Comparison of ENCODE assay signal across 20 cellular contexts in the genomic region with DNA sequence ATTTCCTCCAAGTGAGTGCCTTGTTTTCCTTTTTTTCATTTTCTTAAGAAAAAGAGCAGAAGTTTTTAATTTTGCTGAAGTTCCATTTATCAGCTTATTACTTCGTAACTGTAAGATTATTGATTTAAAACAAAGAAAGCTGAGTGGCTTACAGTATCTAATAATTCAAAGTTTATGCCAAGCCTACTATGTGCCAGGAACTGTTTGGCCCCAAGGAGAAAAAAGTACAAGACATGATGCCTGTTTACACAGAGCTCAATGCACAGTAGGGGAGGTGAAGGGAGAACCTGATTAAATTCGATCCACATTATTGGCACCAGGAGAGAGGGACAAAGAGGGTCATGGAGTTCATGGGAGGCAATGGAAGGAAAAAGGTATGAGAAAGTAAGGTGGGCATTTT.
DNase-seq lines count a peak whose midpoint lies in the region; ATAC-seq, FAIRE-seq and TF ChIP-seq lines count a peak whose summit lies in the region.
"Had no signal": no experiment of that assay in that cellular context is flagged by ENCODE, and none has a peak within 500 bp of the region (broad histone marks: within the 10 kb centered on the region; RNA-seq: fewer than 3 reads in every experiment).

No MANE protein-coding gene starts in this region.

- H3K4me1 ChIP-seq in A549, result peaks cover 11% of the 10 kb centered on the region; the same call in 2 of the 3 replicates
- peaks cover 6% of the 10 kb centered on the region for H3K4me1 ChIP-seq in IMR-90 (ENCODE audit: control insufficient read depth, insufficient read depth, low read length)
- H3K4me1 ChIP-seq in trophoblast cell (ENCODE audit: control insufficient read depth in 1 of 2, insufficient read depth in 2 of 2, low read length in 2 of 2), result peaks cover 11 to 20% of the 10 kb centered on the region in 2 experiments

- peaks cover 13% of the 10 kb centered on the region for H3K9me1 ChIP-seq in IMR-90 (ENCODE audit: insufficient read depth, low read length)

- H2BK120ac ChIP-seq in IMR-90 (ENCODE audit: low read depth, low read length) (no peak overlapping the region), trophoblast cell (ENCODE audit: insufficient read depth, low read length, poor library complexity) (no peak overlapping the region)

- H4K12ac ChIP-seq in trophoblast cell (ENCODE audit: low read depth, low read length), result no peak overlapping the region

- H2BK5ac ChIP-seq in IMR-90 (ENCODE audit: low read depth, low read length, poor library complexity, severe bottlenecking), result no peak overlapping the region
- peak overlapping the region; percentile 6 for H2BK5ac ChIP-seq in trophoblast cell (ENCODE audit: low read depth, low read length, poor library complexity)

- H2AFZ ChIP-seq in IMR-90 (replicated peaks; ENCODE audit: low read length, poor library complexity) (no peak overlapping the region), trophoblast cell (ENCODE audit: insufficient read depth, low read length, poor library complexity) (no peak overlapping the region)

- dilution Hi-C loops in IMR-90 (cut with HindIII; ENCODE audit: low sequenced_read_pairs, unreplicated experiment), result no loop called here

- no peak for ATAC-seq in A549
- no peak for ATAC-seq in IMR-90 (ENCODE audit: low read depth)

- TF ChIP-seq POLR2A in A549 (IDR thresholded peaks at IDR 0.05; ENCODE audit: low read length) (no peak), IMR-90 (IDR thresholded peaks at IDR 0.05; ENCODE audit: low read depth, low read length) (no peak)

- H3K23ac ChIP-seq in IMR-90 (ENCODE audit: low read depth, low read length), result no peak overlapping the region
- H3K23ac ChIP-seq in trophoblast cell (ENCODE audit: low read length), result no peak overlapping the region

- TF ChIP-seq RAD21 in A549 (conservative IDR thresholded peaks at IDR 0.05 in 1 of 2, IDR thresholded peaks at IDR 0.05 in 1 of 2) (no peak), IMR-90 (IDR thresholded peaks at IDR 0.05; ENCODE audit: low read length) (no peak)

- H4K5ac ChIP-seq in IMR-90 (ENCODE audit: low read depth, low read length), result no peak overlapping the region

- peak overlapping the region; percentile 38; the same call in 1 of the 2 replicates for H3K4ac ChIP-seq in IMR-90 (ENCODE audit: low read depth, low read length)
- H3K4ac ChIP-seq in trophoblast cell (ENCODE audit: low read depth, low read length), result no peak overlapping the region

- H3K9ac ChIP-seq in IMR-90 (ENCODE audit: low read depth, low read length) (no peak overlapping the region), trophoblast cell (ENCODE audit: low read length) (no peak overlapping the region)
- H3K9ac ChIP-seq: BLaER1 had no signal

- no peak for DNase-seq in A549 (ENCODE audit: low read depth in 1 of 2, low spot score in 1 of 2)
- no peak for DNase-seq in IMR-90
- no peak for DNase-seq in chondrocyte (ENCODE audit: low spot score)
- no peak for DNase-seq in trophoblast cell
- no peak for DNase-seq in NCI-H2196 (lab: John Stamatoyannopoulos, UW; ENCODE audit: unreplicated experiment)
- DNase-seq in D721Med (ENCODE audit: insufficient read length, low spot score), result no peak
- DNase-seq in stimulated activated CD4-positive, alpha-beta T cell treated with anti-CD3 and anti-CD28 coated beads, Interleukin-4, amount 100 ng/mL, for 24 hours, result no peak
- DNase-seq in D341Med (ENCODE audit: low spot score), result no peak
- DNase-seq: CD8-positive, alpha-beta memory T cell; COR-L47; DMS153; DMS79; GDM1; HCEC 1CT; KBM-7 had no signal

- POLR2A ChIA-PET in A549 (lab: Yijun Ruan, JAX) (no interaction called here), IMR-90 (lab: Charles Lee; ENCODE audit: unreplicated experiment) (no interaction called here)

- FAIRE-seq in A549 (lab: Jason Lieb, UNC), result no peak
- no peak for FAIRE-seq in D721Med (lab: Jason Lieb, UNC)
- FAIRE-seq: H54, HTR-8/SVneo had no signal

- peak overlapping the region; percentile 62; the same call in 1 of the 3 replicates for H2BK15ac ChIP-seq in IMR-90 (ENCODE audit: low read depth, low read length)

- in situ Hi-C loops in IMR-90 (cut with MboI; ENCODE audit: low sequenced_read_pairs), result no loop called here

- no peak overlapping the region for H2AK9ac ChIP-seq in IMR-90 (replicated peaks; ENCODE audit: low read depth, low read length, poor library complexity)

- H3K4me2 ChIP-seq in A549 (no peak overlapping the region), IMR-90 (ENCODE audit: low read depth, low read length) (no peak overlapping the region), trophoblast cell (ENCODE audit: low read length) (no peak overlapping the region)
- H3K4me2 ChIP-seq: BLaER1 had no signal

- H3K14ac ChIP-seq in IMR-90 (replicated peaks; ENCODE audit: low read depth, low read length) (0 out of 2 replicates have a peak overlapping the region, but pooled peaks have one; percentile 1), trophoblast cell (ENCODE audit: low read length) (no peak overlapping the region)

- H3K56ac ChIP-seq in IMR-90 (ENCODE audit: extremely low read depth, insufficient read depth, low read length), result no peak overlapping the region

- H4K91ac ChIP-seq in IMR-90 (ENCODE audit: insufficient read depth, low read depth, low read length) (0 out of 2 replicates have a peak overlapping the region, but pooled peaks have one; percentile 9), trophoblast cell (ENCODE audit: low read depth, low read length) (no peak overlapping the region)

- TF ChIP-seq EP300 in A549 (IDR thresholded peaks at IDR 0.05), result no peak

- no peaks in the 10 kb centered on the region for H3K79me2 ChIP-seq in trophoblast cell (ENCODE audit: control insufficient read depth, insufficient read depth, low read length, poor library complexity)

- BruUV-seq in IMR-90 (replicated peaks; lab: Mats Ljungman, UMichigan), result no TSS peak

- H3K9me3 Mint-ChIP-seq in chondrocyte (ENCODE audit: low read depth), result peaks cover 4% of the 10 kb centered on the region

- H3K9me3 ChIP-seq in A549 (no peaks in the 10 kb centered on the region), IMR-90 (ENCODE audit: control insufficient read depth, insufficient read depth, low read length) (peaks cover 3% of the 10 kb centered on the region), trophoblast cell (ENCODE audit: insufficient read depth, low read depth, low read length) (peaks cover 3% of the 10 kb centered on the region)
- H3K9me3 ChIP-seq: BLaER1 had no signal

- H3K4me3 Mint-ChIP-seq in chondrocyte (ENCODE audit: unreplicated experiment), result no peak overlapping the region
- H3K4me3 Mint-ChIP-seq: CD8-positive, alpha-beta memory T cell; IgD-negative memory B cell had no signal

- H3K36me3 ChIP-seq in IMR-90 (ENCODE audit: control insufficient read depth, insufficient read depth, low read length) (no peaks in the 10 kb centered on the region), trophoblast cell (ENCODE audit: control insufficient read depth in 1 of 2, insufficient read depth in 2 of 2, low read length in 2 of 2) (no peaks in the 10 kb centered on the region)
- H3K36me3 ChIP-seq: BLaER1 had no signal

- H3K4me1 Mint-ChIP-seq in chondrocyte (ENCODE audit: low read depth), result peaks cover 18% of the 10 kb centered on the region
- H3K4me1 Mint-ChIP-seq: CD8-positive, alpha-beta memory T cell; IgD-negative memory B cell had no signal

- intact Hi-C loops in IMR-90 (cut with micrococcal nuclease), result no loop called here

- H3K27ac ChIP-seq in A549 (no peak overlapping the region), IMR-90 (ENCODE audit: insufficient read depth, low read length) (no peak overlapping the region), trophoblast cell (ENCODE audit: low read depth, low read length) (no peak overlapping the region)
- H3K27ac ChIP-seq: 22Rv1, BLaER1 had no signal

- H3K27ac Mint-ChIP-seq in chondrocyte (ENCODE audit: unreplicated experiment), result peak overlapping the region; percentile 28
- H3K27ac Mint-ChIP-seq: CD8-positive, alpha-beta memory T cell; IgD-negative memory B cell had no signal

- no peaks in the 10 kb centered on the region for H3K36me3 Mint-ChIP-seq in chondrocyte (ENCODE audit: low read depth)
- H3K36me3 Mint-ChIP-seq: CD8-positive, alpha-beta memory T cell; IgD-negative memory B cell had no signal

- no peaks in the 10 kb centered on the region for H4K20me1 ChIP-seq in IMR-90 (ENCODE audit: insufficient read depth, low read length)
- H4K20me1 ChIP-seq: BLaER1 had no signal

- peak overlapping the region; percentile 26; the same call in 1 of the 2 replicates for H2BK20ac ChIP-seq in IMR-90 (ENCODE audit: low read depth, low read length)

- H3K18ac ChIP-seq in IMR-90 (ENCODE audit: low read depth, low read length), result no peak overlapping the region; the same call in 1 of the 2 replicates
- no peak overlapping the region for H3K18ac ChIP-seq in trophoblast cell (ENCODE audit: low read length)

- H3K27me3 Mint-ChIP-seq in chondrocyte (ENCODE audit: low read depth), result peaks cover 21% of the 10 kb centered on the region

- H3K79me1 ChIP-seq in IMR-90 (ENCODE audit: low read depth in 1 of 2, low read length in 2 of 2), result no peaks in the 10 kb centered on the region
- H3K79me1 ChIP-seq in trophoblast cell (ENCODE audit: low read length), result peaks cover 13% of the 10 kb centered on the region

- CTCF ChIA-PET in A549 (lab: Yijun Ruan, JAX), result interaction anchor here (0.8 to 2.0 kb wide), 7 partner anchors 8 to 602 kb away, joined by 3 to 6 read pairs (median 5); no protein-coding TSS in a partner anchor
- CTCF ChIA-PET in IMR-90 (lab: Yijun Ruan, JAX), result interaction anchor here (1.1 kb wide), 1 partner anchor 602 kb away, joined by 3 read pairs; no protein-coding TSS in a partner anchor

- H2AK5ac ChIP-seq in IMR-90 (ENCODE audit: low read depth, low read length) (peak overlapping the region; percentile 42; the same call in 1 of the 2 replicates), trophoblast cell (ENCODE audit: low read length) (peak overlapping the region; percentile 45)

- 62% methylated on average over 2 of the region's 2 CpGs for WGBS in A549 (ENCODE audit: missing lambda C conversion rate)
- 100% methylated on average over 1 of the region's 2 CpGs; no CpG with 5 or more reads in 1 of the 2 experiments for WGBS in IMR-90 (ENCODE audit: extremely low coverage in 2 of 2, insufficient read length in 1 of 2), 2 experiments
- no CpG with 5 or more reads among the region's 2 CpGs for WGBS in trophoblast cell (ENCODE audit: extremely low coverage, insufficient coverage, insufficient read length)

- TF ChIP-seq CTCF in A549 (IDR thresholded peaks at IDR 0.05) (no peak), IMR-90 (conservative IDR thresholded peaks at IDR 0.05; ENCODE audit: low read depth, low read length) (no peak), chondrocyte (IDR thresholded peaks at IDR 0.05) (no peak), D721Med (IDR thresholded peaks at IDR 0.05; ENCODE audit: insufficient read depth, missing control alignments) (no peak)

- no peak overlapping the region for H4K8ac ChIP-seq in IMR-90 (ENCODE audit: low read depth in 2 of 2, low read length in 2 of 2)
- H4K8ac ChIP-seq in trophoblast cell (ENCODE audit: low read depth, low read length), result no peak overlapping the region

- H3K4me3 ChIP-seq in A549 (no peak overlapping the region), IMR-90 (ENCODE audit: insufficient read depth, low read depth, low read length) (no peak overlapping the region), trophoblast cell (ENCODE audit: low read depth, low read length) (no peak overlapping the region)
- H3K4me3 ChIP-seq: BLaER1 had no signal

- H3K27me3 ChIP-seq in IMR-90 (ENCODE audit: control insufficient read depth, insufficient read depth, low read length) (peaks cover 4% of the 10 kb centered on the region; the same call in 1 of the 2 replicates), trophoblast cell (ENCODE audit: insufficient read depth, low read length) (no peaks in the 10 kb centered on the region)
- H3K27me3 ChIP-seq: BLaER1 had no signal

- peak overlapping the region; percentile 63 for H2BK12ac ChIP-seq in trophoblast cell (ENCODE audit: low read length)
